Comparison of ENCODE assay signal across 1 cellular context in genomic region chr5:159156839-159157238, GRCh38.
TF ChIP-seq lines count a peak whose summit lies in the region.

No MANE protein-coding gene starts in this region.

TF ChIP-seq in K562, 482 proteins besides CTCF, POLR2A, EP300 and RAD21 (continued from another document):
- TF ChIP-seq DEAF1 (CRISPR knock-in tag; IDR thresholded peaks at IDR 0.05) = peak; percentile 72
- TF ChIP-seq CC2D1A (IDR thresholded peaks at IDR 0.05) = 0 out of 2 replicates have a peak, but pooled peaks have one; percentile 18
- peak; percentile 77 for TF ChIP-seq ZEB2 (IDR thresholded peaks at IDR 0.05)
- TF ChIP-seq CTBP1 (IDR thresholded peaks at IDR 0.05; ENCODE audit: borderline replicate concordance) = peak; percentile 56; the same call in 1 of the 2 replicates
